ENCODE assay signal across 8 cellular contexts in the genomic region with DNA sequence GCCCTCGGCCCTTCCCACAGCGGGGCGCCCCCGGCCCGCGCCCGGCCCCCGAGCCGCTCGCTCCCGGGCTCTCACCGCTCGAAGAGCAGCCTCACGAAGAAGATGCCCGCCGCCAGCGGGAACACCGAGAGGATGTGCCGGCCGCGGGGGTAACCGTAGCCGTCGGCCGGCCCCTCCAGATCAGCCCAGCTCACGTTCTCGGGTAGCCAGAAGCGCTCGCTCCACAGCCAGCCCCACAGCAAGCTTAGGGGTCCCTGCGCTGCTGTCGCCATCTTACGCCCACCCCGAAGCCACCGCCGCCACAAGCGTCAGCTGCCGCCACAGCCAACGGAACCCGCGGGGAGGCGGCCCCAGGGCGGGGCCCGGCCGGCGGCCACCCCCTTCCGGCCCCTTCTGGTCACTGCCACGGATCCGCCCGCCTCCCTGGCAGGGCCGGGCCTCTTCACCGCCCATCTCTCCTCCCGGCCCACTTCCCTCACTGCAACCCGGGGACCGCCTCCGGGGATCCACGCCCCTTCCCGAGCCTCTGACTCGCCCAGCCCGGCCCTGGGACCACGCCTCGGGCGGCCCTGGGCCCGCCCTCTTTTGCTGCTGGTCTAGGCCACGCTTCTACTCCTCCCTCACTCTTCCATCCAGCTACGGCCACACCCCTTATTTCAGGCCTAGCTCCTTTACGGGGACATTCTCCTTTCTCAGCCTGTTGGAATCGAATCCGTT. TPM values are rescaled to one million over a fixed set of nuclear protein-coding genes. Genes with fewer than 3 reads are reported as not detected.
DNase-seq lines count a peak whose midpoint lies in the region; ATAC-seq, FAIRE-seq and TF ChIP-seq lines count a peak whose summit lies in the region.

Gene CERS5, minus strand, starts transcription at position 344 of the 717 bp plus-strand sequence. Its CDS starts 72 bp downstream, at position 272.

- H3K4me2 ChIP-seq in OCI-LY7 (ENCODE audit: low read length) (peak within 1 kb of the TSS; percentile 91), endothelial cell of umbilical vein (ENCODE audit: insufficient read depth, low read length) (peak within 1 kb of the TSS; percentile 97)

- DNase-seq in D721Med (ENCODE audit: insufficient read length, low spot score), result peak; percentile 96
- DNase-seq in HuH-7.5 (ENCODE audit: low spot score), result peak; percentile 94
- peak; percentile 96 for DNase-seq in OCI-LY7 (ENCODE audit: low spot score)
- DNase-seq in activated T-cell treated with anti-CD3 and anti-CD28 coated beads for 1 hour (ENCODE audit: low read depth), result peak; percentile 92
- peak; percentile 99 for DNase-seq in endothelial cell of umbilical vein (ENCODE audit: low read depth, low spot score)
- peak; percentile 94 for DNase-seq in middle frontal gyrus (ENCODE audit: extremely low spot score, low spot score)
- peak; percentile 98 for DNase-seq in stimulated activated CD8-positive, alpha-beta memory T cell treated with anti-CD3 and anti-CD28 coated beads, Interleukin-2, amount 100 ng/mL, for 48 hours (ENCODE audit: low read depth in 2 of 2)

- TF ChIP-seq CTCF in D721Med (IDR thresholded peaks at IDR 0.05; ENCODE audit: insufficient read depth, missing control alignments), result no peak
- no peak for TF ChIP-seq CTCF in OCI-LY7 (conservative IDR thresholded peaks at IDR 0.05; ENCODE audit: low read length)
- no peak for TF ChIP-seq CTCF in endothelial cell of umbilical vein (IDR thresholded peaks at IDR 0.05; ENCODE audit: extremely low read depth in 1 of 2, insufficient read depth in 1 of 2, low read depth in 1 of 2, low read length in 2 of 2)

- FAIRE-seq in D721Med (lab: Jason Lieb, UNC), result no peak
- peak; percentile 98 for FAIRE-seq in endothelial cell of umbilical vein (lab: Jason Lieb, UNC)

- peak within 1 kb of the TSS; percentile 79 for H3K9ac ChIP-seq in endothelial cell of umbilical vein (replicated peaks; ENCODE audit: extremely low read depth, insufficient read depth, low read length)

- peak; percentile 91 for TF ChIP-seq POLR2A in endothelial cell of umbilical vein (IDR thresholded peaks at IDR 0.05; ENCODE audit: low read depth, low read length)

- BruUV-seq in OCI-LY7 (replicated peaks; lab: Mats Ljungman, UMichigan) (no TSS peak), endothelial cell of umbilical vein (replicated peaks; lab: Mats Ljungman, UMichigan) (no TSS peak)

- no peaks in the 10 kb centered on the region for H3K36me3 ChIP-seq in OCI-LY7 (ENCODE audit: insufficient read depth, low read length)
- no peaks in the 10 kb centered on the region for H3K36me3 ChIP-seq in endothelial cell of umbilical vein (ENCODE audit: control insufficient read depth in 2 of 2, extremely low read depth in 1 of 2, insufficient read depth in 2 of 2, low read length in 2 of 2)

- no peaks in the 10 kb centered on the region for H3K9me1 ChIP-seq in endothelial cell of umbilical vein (replicated peaks; ENCODE audit: control insufficient read depth, extremely low read depth, insufficient read depth, low read length)

- H2AFZ ChIP-seq in OCI-LY7 (ENCODE audit: low read length) (peak within 1 kb of the TSS; percentile 80), endothelial cell of umbilical vein (ENCODE audit: low read depth, low read length) (peak within 1 kb of the TSS; percentile 99)

- peak within 1 kb of the TSS; percentile 71 for H3K27ac ChIP-seq in OCI-LY7 (ENCODE audit: low read depth, low read length, poor library complexity, severe bottlenecking)
- peak within 1 kb of the TSS; percentile 75 for H3K27ac ChIP-seq in endothelial cell of umbilical vein (ENCODE audit: insufficient read depth, low read depth, low read length)

- H3K27me3 ChIP-seq in endothelial cell of umbilical vein (ENCODE audit: control insufficient read depth in 2 of 2, insufficient read depth in 2 of 2, low read length in 2 of 2), result no peaks in the 10 kb centered on the region

- CTCF ChIA-PET in OCI-LY7 (lab: Charles Lee; ENCODE audit: unreplicated experiment), result interaction anchor here (0.6 to 1.9 kb wide), 5 partner anchors 13 to 175 kb away, joined by 4 to 8 read pairs (median 4); partner anchors contain the start of genes COX14 and SMARCD1
- CTCF ChIA-PET in endothelial cell of umbilical vein (lab: Charles Lee), result interaction anchor here (0.6 to 2.6 kb wide), 15 partner anchors 9 to 147 kb away, joined by 3 to 33 read pairs (median 3); partner anchors contain the start of genes COX14 and SMARCD1

- peak; percentile 97 for ATAC-seq in GM21526 (IDR thresholded peaks at IDR 0.05; ENCODE audit: low FRiP score, unreplicated experiment)

- H4K20me1 ChIP-seq in OCI-LY7 (ENCODE audit: insufficient read depth, low read length), result no peaks in the 10 kb centered on the region
- no peaks in the 10 kb centered on the region for H4K20me1 ChIP-seq in endothelial cell of umbilical vein (replicated peaks; ENCODE audit: control insufficient read depth, extremely low read depth, insufficient read depth, low read length)

- H3K4me1 ChIP-seq in OCI-LY7 (ENCODE audit: insufficient read depth, low read length, poor library complexity, severe bottlenecking) (peaks cover 11% of the 10 kb centered on the region), endothelial cell of umbilical vein (ENCODE audit: control insufficient read depth, extremely low read depth, insufficient read depth, low read length) (peaks cover 7% of the 10 kb centered on the region)

- dilution Hi-C loops in endothelial cell of umbilical vein (cut with MboI; ENCODE audit: extremely low pct_ligation_motif_present, low sequenced_read_pairs), result no loop called here

- no peaks in the 10 kb centered on the region for H3K9me2 ChIP-seq in OCI-LY7 (ENCODE audit: insufficient read depth, low read length)

- intact Hi-C loops in OCI-LY7 (cut with micrococcal nuclease; ENCODE audit: unreplicated experiment) (loop anchor here (1.0 to 5.0 kb wide), 3 partner anchors 55 to 200 kb away; partner anchors contain the start of genes COX14 and SMARCD1), endothelial cell of umbilical vein (cut with micrococcal nuclease) (loop anchor here (1.0 to 2.0 kb wide), 2 partner anchors 55 to 92 kb away; partner anchors contain the start of gene COX14)

- H3K79me2 ChIP-seq in OCI-LY7 (ENCODE audit: insufficient read depth, low read depth, low read length) (peaks cover 31% of the 10 kb centered on the region), endothelial cell of umbilical vein (ENCODE audit: control insufficient read depth, insufficient read depth, low read length) (peaks cover 40% of the 10 kb centered on the region)

- POLR2A ChIA-PET in OCI-LY7 (lab: Charles Lee) (interaction anchor here (0.6 to 3.2 kb wide), 16 partner anchors 10 to 171 kb away, joined by 3 to 18 read pairs (median 4); partner anchors contain the start of genes COX14 and SMARCD1), endothelial cell of umbilical vein (lab: Charles Lee) (interaction anchor here (0.5 to 2.0 kb wide), 8 partner anchors 25 to 1827 kb away, joined by 3 to 20 read pairs (median 4); partner anchors contain the start of genes COX14 and SMARCD1)

- H3K9me3 ChIP-seq in OCI-LY7 (ENCODE audit: low read length) (no peaks in the 10 kb centered on the region), endothelial cell of umbilical vein (replicated peaks; ENCODE audit: control insufficient read depth, insufficient read depth, low read length) (no peaks in the 10 kb centered on the region)

- H3K4me3 ChIP-seq in OCI-LY7 (ENCODE audit: low read depth, low read length, poor library complexity, severe bottlenecking) (peak within 1 kb of the TSS; percentile 93), endothelial cell of umbilical vein (replicated peaks in 1 of 3; ENCODE audit: insufficient read depth in 1 of 3, low read depth in 1 of 3, low read length in 3 of 3) (peak within 1 kb of the TSS; percentile 92 to 98 (median 93))

TF ChIP-seq in endothelial cell of umbilical vein, 7 proteins besides CTCF, POLR2A, EP300 and RAD21:
- TF ChIP-seq EZH2 (IDR thresholded peaks at IDR 0.05; ENCODE audit: borderline replicate concordance, low read depth, low read length, severe bottlenecking) (no peak), FOS (IDR thresholded peaks at IDR 0.05; ENCODE audit: borderline replicate concordance, insufficient read depth, low read length) (no peak), MYC (IDR thresholded peaks at IDR 0.05; ENCODE audit: low read depth, low read length) (no peak), POLR2AphosphoS5 (IDR thresholded peaks at IDR 0.05; ENCODE audit: insufficient read depth, low read depth, low read length) (peak; percentile 93)

RNA-seq across cellular contexts. Expression of gene CERS5, which starts in this region (rescaled TPM):
- total RNA-seq in OCI-LY7 (2014; rRNA removed; shearing (Covaris generic)), result 27.6 and 28.6 TPM in 2 replicates
- total RNA-seq in OCI-LY7 (2022) (36.9 and 42.3 TPM in 2 replicates), endothelial cell of umbilical vein (60.4 and 66.4 TPM in 2 replicates)
- 108 and 118 TPM in 2 replicates for polyA plus RNA-seq in endothelial cell of umbilical vein
- polyA plus RNA-seq in endothelial cell of umbilical vein (2011; cell fraction: cytosol; rRNA removed), result 56.7 and 64.6 TPM in 2 replicates
- polyA plus RNA-seq in endothelial cell of umbilical vein (2011; cell fraction: nucleus; rRNA removed), result 123 and 124 TPM in 2 replicates
- 44.3 and 44.7 TPM in 2 replicates for polyA plus RNA-seq in endothelial cell of umbilical vein (2012)
- polyA minus RNA-seq in endothelial cell of umbilical vein, result 142 and 152 TPM in 2 replicates
- polyA minus RNA-seq in endothelial cell of umbilical vein (2011; cell fraction: cytosol; rRNA and poly(A)+ RNA removed), result 22.2 TPM
- polyA minus RNA-seq in endothelial cell of umbilical vein (2011; cell fraction: nucleus; rRNA and poly(A)+ RNA removed), result 60.6 and 113 TPM in 2 replicates

Comparison
In these comparisons a context has a peak if more than half of its experiments do, and no peak if none do; other contexts are left out.
1. Peak in every context shown above with its lines: DNase-seq, ATAC-seq, H3K4me3 ChIP-seq and H3K27ac ChIP-seq.